In the genomic region with DNA sequence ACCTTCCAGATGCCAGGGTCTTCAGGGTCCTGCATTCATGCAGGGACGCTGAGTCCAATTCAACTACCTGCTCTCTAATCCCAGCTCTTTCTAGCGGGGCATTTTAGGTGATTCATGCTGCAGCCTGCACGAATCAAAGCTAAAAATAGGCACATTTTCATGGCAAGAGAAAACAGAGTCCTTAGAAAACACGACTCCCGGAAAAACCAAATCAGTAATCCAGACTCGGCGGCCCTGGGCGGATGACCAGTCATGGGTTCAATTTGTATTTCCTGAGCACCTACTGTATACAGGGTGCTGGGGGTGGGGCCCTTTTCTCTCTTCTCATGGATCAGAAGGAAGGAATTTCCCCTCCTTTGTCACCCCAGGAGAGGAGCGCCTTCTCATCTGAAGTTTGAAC, we compare ENCODE assay signal across 22 cellular contexts.
A peak's percentile ranks its signal among the peaks of the same experiment; 100 is the strongest.
DNase-seq lines count a peak whose midpoint lies in the region; ATAC-seq lines count a peak whose summit lies in the region.
"Had no signal": no experiment of that assay in that cellular context is flagged by ENCODE, and none has a peak within 500 bp of the region (broad histone marks: within the 10 kb centered on the region; RNA-seq: fewer than 3 reads in every experiment).

No MANE protein-coding gene starts in this region.

- DNase-seq in left ventricle myocardium superior, result no peak
- DNase-seq in Right ventricle myocardium inferior (ENCODE audit: missing footprints), result no peak
- DNase-seq in hepatic stellate cell (ENCODE audit: low spot score), result peak; percentile 75
- DNase-seq in NCI-H82 (lab: John Stamatoyannopoulos, UW), result no peak
- no peak for DNase-seq in NCI-H748 treated with DMSO at 0.1 percent for 48 hours (lab: John Stamatoyannopoulos, UW)
- DNase-seq in HuH-7 (ENCODE audit: low spot score), result no peak
- no peak for DNase-seq in cerebellar nuclear complex (lab: John Stamatoyannopoulos, UW)
- DNase-seq: activated CD4-positive, alpha-beta T cell treated with anti-CD3 and anti-CD28 coated beads, Interleukin-2, amount 50 U/mL, for 48 hours; anterior cingulate cortex; CD4-positive, CD25-positive, alpha-beta regulatory T cell; dermis blood vessel endothelial cell; foreskin melanocyte; kidney; NCI-H1105 treated with DMSO at 0.1 percent for 48 hours; NCI-H524; posterior cingulate gyrus; SJCRH30; small intestine; stimulated activated CD4-positive, alpha-beta T cell treated with anti-CD3 and anti-CD28 coated beads, Interleukin-4, amount 100 ng/mL, for 4 hours had no signal

- ATAC-seq in left ventricle myocardium superior, result peak; percentile 20
- no peak for ATAC-seq in Right ventricle myocardium inferior
- ATAC-seq: HCT116, WTC11 had no signal

- intact Hi-C loops in left ventricle myocardium superior (cut with micrococcal nuclease) (no loop called here), Right ventricle myocardium inferior (cut with DNase I) (no loop called here)

- peak overlapping the region; percentile 17 for H3K27ac ChIP-seq in angular gyrus (ENCODE audit: low read depth, low read length)
- H3K27ac ChIP-seq: SJCRH30 had no signal
